Comparison of ENCODE assay signal across 20 cellular contexts in genomic region chr6:19127085-19127484, GRCh38.
"Had no signal": no experiment of that assay in that cellular context is flagged by ENCODE, and none has a peak within 500 bp of the region (broad histone marks: within the 10 kb centered on the region; RNA-seq: fewer than 3 reads in every experiment).

No MANE protein-coding gene starts in this region.

- H3K9me3 ChIP-seq: SJSA1 had no signal

- DNase-seq: Kasumi-1; MM.1S; NCI-H1092 treated with DMSO at 0.1 percent for 48 hours; NCI-H1436; NCI-H187; NCI-H2029; NCI-H2171; NCI-H226; NCI-H446; NCI-H510A; NCI-H524 treated with DMSO at 0.1 percent for 48 hours; NCI-H69; NCI-H774; NK-92 treated with Interleukin-12 subunit alpha and Interleukin-12 subunit beta, amount 100 ng/mL, for 24 hours; Right ventricle myocardium superior; RPMI8226; SIG-M5 had no signal

- H3K4me1 ChIP-seq: SJSA1 had no signal

- H3K27me3 ChIP-seq: SJSA1 had no signal

- H3K4me3 ChIP-seq: K562, SJSA1, SK-N-MC had no signal

- ATAC-seq: K562 had no signal

- H3K36me3 ChIP-seq: SJSA1 had no signal
